ENCODE assay signal across 9 cellular contexts in the genomic region with DNA sequence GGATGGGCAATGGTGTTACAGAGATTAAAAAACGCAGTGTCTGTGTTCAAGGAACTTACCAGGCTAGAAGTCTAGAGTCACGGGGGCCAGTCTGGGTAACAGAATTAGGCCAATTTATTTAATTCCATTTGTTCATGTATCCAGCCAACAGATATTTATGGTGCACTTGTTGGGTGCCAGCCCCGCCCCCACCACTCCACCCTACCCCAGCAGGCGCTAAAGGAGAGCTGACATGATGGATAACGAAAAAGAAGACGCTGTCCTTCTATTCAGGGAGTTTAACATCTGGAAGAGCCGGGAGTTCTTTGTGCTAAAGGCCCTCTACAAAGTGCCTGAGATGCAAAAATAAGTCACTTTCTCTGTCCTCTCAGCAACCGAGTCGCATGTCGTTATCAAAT. TPM values are rescaled to one million over a fixed set of nuclear protein-coding genes. Genes with fewer than 3 reads are reported as not detected.
DNase-seq lines count a peak whose midpoint lies in the region; ATAC-seq, FAIRE-seq and TF ChIP-seq lines count a peak whose summit lies in the region.
"Had no signal": no experiment of that assay in that cellular context is flagged by ENCODE, and none has a peak within 500 bp of the region (broad histone marks: within the 10 kb centered on the region; RNA-seq: fewer than 3 reads in every experiment).

No MANE protein-coding gene starts in this region.

- H3K4me3 ChIP-seq in bronchial epithelial cell (ENCODE audit: low read depth, low read length) (peak overlapping the region; percentile 77), mucosa of descending colon (peak overlapping the region; percentile 90)

- H3K27me3 ChIP-seq in bronchial epithelial cell (ENCODE audit: control insufficient read depth, insufficient read depth, low read length), result no peaks in the 10 kb centered on the region

- no peak for FAIRE-seq in bronchial epithelial cell (lab: Jason Lieb, UNC)

- ATAC-seq in mucosa of descending colon, result no peak
- no peak for ATAC-seq in left lobe of liver
- no peak for ATAC-seq in HG03565 (IDR thresholded peaks at IDR 0.05; ENCODE audit: unreplicated experiment)
- ATAC-seq in HG02642 (IDR thresholded peaks at IDR 0.05; ENCODE audit: poor library complexity, unreplicated experiment), result no peak

- DNase-seq in stimulated activated CD4-positive, alpha-beta T cell treated with anti-CD3 and anti-CD28 coated beads, Interleukin-15, amount 100 ng/mL, for 24 hours, result peak; percentile 30
- no peak for DNase-seq in stimulated activated CD4-positive, alpha-beta T cell treated with anti-CD3 and anti-CD28 coated beads, Interleukin-4, amount 100 ng/mL, for 24 hours
- DNase-seq in bronchial epithelial cell (ENCODE audit: low read depth) (no peak), mucosa of descending colon (peak in 2 of 3 donors; percentile 34 to 48), left lobe of liver (ENCODE audit: low spot score) (no peak), mucosa of gallbladder (ENCODE audit: low spot score) (no peak)
- DNase-seq: GDM1 had no signal

- intact Hi-C loops in mucosa of descending colon (cut with DNase I, micrococcal nuclease), result no loop called here

- H3K9me3 ChIP-seq in mucosa of descending colon, result no peaks in the 10 kb centered on the region

- peaks cover 16% of the 10 kb centered on the region for H3K4me1 ChIP-seq in mucosa of descending colon (ENCODE audit: low read depth)

- TF ChIP-seq CTCF in bronchial epithelial cell (IDR thresholded peaks at IDR 0.05; ENCODE audit: insufficient read depth, low read length, severe bottlenecking) (no peak), mucosa of descending colon (IDR thresholded peaks at IDR 0.05) (no peak)

- H3K36me3 ChIP-seq in bronchial epithelial cell (ENCODE audit: control insufficient read depth, insufficient read depth, low read length), result no peaks in the 10 kb centered on the region
- H3K36me3 ChIP-seq in mucosa of descending colon (ENCODE audit: low read depth), result no peaks in the 10 kb centered on the region

RNA-seq across cellular contexts. Expression of a gene that starts 1.1 kb away (rescaled TPM):
- 36.6 and 39.9 TPM in 2 replicates for total RNA-seq in bronchial epithelial cell
- 10 to 100 TPM; 26.6 to 40.1 (median 29.8) TPM for total RNA-seq in mucosa of descending colon
- total RNA-seq in left lobe of liver, result 37.0 TPM
- total RNA-seq in mucosa of gallbladder, result 21.2 TPM

Comparison
In these comparisons a context has a peak if more than half of its experiments do, and no peak if none do; other contexts are left out.
1. DNase-seq: peak in stimulated activated CD4-positive, alpha-beta T cell treated with anti-CD3 and anti-CD28 coated beads, Interleukin-15, amount 100 ng/mL, for 24 hours (single experiment) and mucosa of descending colon (2 of 3); none in stimulated activated CD4-positive, alpha-beta T cell treated with anti-CD3 and anti-CD28 coated beads, Interleukin-4, amount 100 ng/mL, for 24 hours (single experiment), bronchial epithelial cell (single experiment), left lobe of liver (single experiment) and mucosa of gallbladder (single experiment).